Comparison of ENCODE assay signal across 8 cellular contexts in the genomic region with DNA sequence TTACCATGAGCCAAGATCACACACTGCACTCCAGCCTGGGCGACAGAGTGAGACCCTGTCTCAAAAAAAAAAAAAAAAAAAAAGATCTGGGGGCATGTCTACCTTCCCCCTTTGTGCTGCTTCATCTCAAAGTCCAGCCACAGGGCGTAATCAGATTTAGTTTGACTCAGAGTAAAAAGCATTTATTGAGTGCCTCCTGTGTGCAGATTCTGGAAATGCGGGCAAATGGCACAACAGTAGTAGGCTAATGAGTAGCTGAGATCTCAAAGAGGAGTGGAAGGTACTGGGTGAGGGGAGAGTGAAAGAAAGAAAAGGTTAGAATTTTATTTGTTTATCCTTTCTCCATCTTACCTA. TPM values are rescaled to one million over a fixed set of nuclear protein-coding genes. Genes with fewer than 3 reads are reported as not detected.
DNase-seq lines count a peak whose midpoint lies in the region; ATAC-seq and TF ChIP-seq lines count a peak whose summit lies in the region.

No MANE protein-coding gene starts in this region.

- H3K27ac ChIP-seq in heart left ventricle (peak overlapping the region; percentile 46 to 100 (median 95)), body of pancreas (peak overlapping the region in 3 of 4 donors; percentile 85 to 97 (median 89)), lower lobe of right lung (peak overlapping the region; percentile 90), upper lobe of right lung (peak overlapping the region; percentile 95)

- intact Hi-C loops in heart left ventricle (cut with DNase I) (no loop called here), Right ventricle myocardium inferior (cut with DNase I) (loop anchor here (10.0 kb wide), 1 partner anchor 235 kb away; no protein-coding TSS in a partner anchor), body of pancreas (cut with DNase I) (no loop called here), lower lobe of right lung (cut with DNase I) (no loop called here), upper lobe of right lung (cut with DNase I) (no loop called here)

- H3K36me3 ChIP-seq in heart left ventricle: no peaks in the 10 kb centered on the region
- H3K36me3 ChIP-seq in body of pancreas (replicated peaks in 1 of 2; ENCODE audit: insufficient read depth in 1 of 2, low read depth in 2 of 2): no peaks in the 10 kb centered on the region
- no peaks in the 10 kb centered on the region for H3K36me3 ChIP-seq in lower lobe of right lung
- H3K36me3 ChIP-seq in upper lobe of right lung: no peaks in the 10 kb centered on the region

- DNase-seq in heart left ventricle (no peak), Right ventricle myocardium inferior (ENCODE audit: missing footprints) (no peak), body of pancreas (peak in 1 of 4 donors; percentile 13), lower lobe of right lung (no peak), upper lobe of right lung (no peak), cerebellum (ENCODE audit: low spot score) (no peak), kidney tubule cell (ENCODE audit: low spot score) (no peak), NCI-H510A treated with DMSO at 0.1 percent for 48 hours (lab: John Stamatoyannopoulos, UW) (no peak)

- peaks cover 37 to 97% (median 91%) of the 10 kb centered on the region in 12 donors for H3K4me1 ChIP-seq in heart left ventricle
- peaks cover 74% of the 10 kb centered on the region for H3K4me1 ChIP-seq in body of pancreas
- peaks cover 96% of the 10 kb centered on the region for H3K4me1 ChIP-seq in lower lobe of right lung
- peaks cover 92% of the 10 kb centered on the region for H3K4me1 ChIP-seq in upper lobe of right lung

- ATAC-seq in heart left ventricle (no peak), Right ventricle myocardium inferior (no peak), body of pancreas (no peak), lower lobe of right lung (no peak), upper lobe of right lung (no peak)

- H3K9me3 ChIP-seq in heart left ventricle (no peaks in the 10 kb centered on the region), body of pancreas (no peaks in the 10 kb centered on the region), lower lobe of right lung (no peaks in the 10 kb centered on the region), upper lobe of right lung (no peaks in the 10 kb centered on the region)

- H3K4me3 ChIP-seq in heart left ventricle (peak overlapping the region in 1 of 12 donors; percentile 3), body of pancreas (no peak overlapping the region), lower lobe of right lung (no peak overlapping the region), upper lobe of right lung (no peak overlapping the region)

- H3K27me3 ChIP-seq in heart left ventricle (no peaks in the 10 kb centered on the region), body of pancreas (no peaks in the 10 kb centered on the region), lower lobe of right lung (ENCODE audit: low read depth) (no peaks in the 10 kb centered on the region), upper lobe of right lung (no peaks in the 10 kb centered on the region)

- TF ChIP-seq CTCF in heart left ventricle (IDR thresholded peaks at IDR 0.05): no peak
- peak in 1 of 7 experiments; percentile 7 for TF ChIP-seq CTCF in body of pancreas (IDR thresholded peaks at IDR 0.05)
- no peak for TF ChIP-seq CTCF in lower lobe of right lung (IDR thresholded peaks at IDR 0.05)
- peak; percentile 14 for TF ChIP-seq CTCF in upper lobe of right lung (IDR thresholded peaks at IDR 0.05)

- TF ChIP-seq POLR2A in heart left ventricle (IDR thresholded peaks at IDR 0.05) (no peak), body of pancreas (IDR thresholded peaks at IDR 0.05) (no peak)

- 67 to 78% (median 76%) methylated on average over 3 of the region's 3 CpGs for WGBS in heart left ventricle, 4 donors
- 77 to 80% methylated on average over 3 of the region's 3 CpGs for WGBS in body of pancreas, 2 donors

RNA-seq across cellular contexts. Expression of a gene that starts 9.1 kb away (rescaled TPM):
- total RNA-seq in heart left ventricle (10 to 100 TPM in 6 of 9 donors, 1 to 10 TPM in 3; 5.8 to 36.1 (median 21.8) TPM), Right ventricle myocardium inferior (24.9 TPM), body of pancreas (1 to 10 TPM; 2.3 to 5.9 TPM), lower lobe of right lung (20.1 TPM), upper lobe of right lung (24.9 TPM), cerebellum (0.54 TPM)
- polyA plus RNA-seq in heart left ventricle: 10 to 100 TPM in 1 of 2 donors, 1 to 10 TPM in 1; 6.1 to 20.2 TPM

RNA-seq across cellular contexts. Expression of a gene that starts 12.3 kb away (rescaled TPM):
- total RNA-seq in heart left ventricle: 10 to 100 TPM; 32.0 to 54.1 (median 45.1) TPM
- polyA plus RNA-seq in heart left ventricle: 10 to 100 TPM; 32.2 to 54.7 TPM
- total RNA-seq in Right ventricle myocardium inferior: 51.4 TPM
- total RNA-seq in body of pancreas: 100 to 1,000 TPM in 1 of 2 donors, 10 to 100 TPM in 1; 75.5 to 157 TPM
- 97.7 TPM for total RNA-seq in lower lobe of right lung
- 84.4 TPM for total RNA-seq in upper lobe of right lung
- total RNA-seq in cerebellum: 84.8 TPM

RNA-seq across cellular contexts. Expression of a gene that starts 30.9 kb away (rescaled TPM):
- 10 to 100 TPM; 26.5 to 54.3 (median 42.2) TPM for total RNA-seq in heart left ventricle
- 10 to 100 TPM; 27.9 to 33.4 TPM for polyA plus RNA-seq in heart left ventricle
- 49.1 TPM for total RNA-seq in Right ventricle myocardium inferior
- 10 to 100 TPM; 51.7 to 59.4 TPM for total RNA-seq in body of pancreas
- 101 TPM for total RNA-seq in lower lobe of right lung
- 106 TPM for total RNA-seq in upper lobe of right lung
- total RNA-seq in cerebellum: 58.4 TPM

RNA-seq across cellular contexts. Expression of a gene that starts 46.7 kb away (rescaled TPM):
- total RNA-seq in heart left ventricle (100 to 1,000 TPM in 1 of 9 donors, 10 to 100 TPM in 8; 63.2 to 105 (median 73.2) TPM), Right ventricle myocardium inferior (88.3 TPM), body of pancreas (10 to 100 TPM; 37.9 to 61.6 TPM), lower lobe of right lung (50.1 TPM), upper lobe of right lung (55.6 TPM), cerebellum (69.7 TPM)
- 10 to 100 TPM; 50.6 to 56.2 TPM for polyA plus RNA-seq in heart left ventricle

RNA-seq across cellular contexts. Expression of a gene that starts 55.2 kb away (rescaled TPM):
- total RNA-seq in heart left ventricle: 10 to 100 TPM; 51.1 to 75.4 (median 58.3) TPM
- polyA plus RNA-seq in heart left ventricle: 10 to 100 TPM; 52.7 to 61.8 TPM
- total RNA-seq in Right ventricle myocardium inferior: 53.9 TPM
- 10 to 100 TPM; 34.9 to 38.7 TPM for total RNA-seq in body of pancreas
- 59.6 TPM for total RNA-seq in lower lobe of right lung
- 81.3 TPM for total RNA-seq in upper lobe of right lung
- 75.9 TPM for total RNA-seq in cerebellum
